Comparison of ENCODE assay signal across 19 cellular contexts in genomic region chr4:178165251-178165650, GRCh38.
DNase-seq lines count a peak whose midpoint lies in the region; ATAC-seq, FAIRE-seq and TF ChIP-seq lines count a peak whose summit lies in the region.
"Had no signal": no experiment of that assay in that cellular context is flagged by ENCODE, and none has a peak within 500 bp of the region (broad histone marks: within the 10 kb centered on the region; RNA-seq: fewer than 3 reads in every experiment).

No MANE protein-coding gene starts in this region.

- TF ChIP-seq CTCF in GM12878 (IDR thresholded peaks at IDR 0.05 in 2 of 3, conservative IDR thresholded peaks at IDR 0.05 in 1 of 3; ENCODE audit: control insufficient read depth in 2 of 3, extremely low read depth in 1 of 3, insufficient read depth in 1 of 3, low read depth in 3 of 3, low read length in 3 of 3), result no peak
- no peak for TF ChIP-seq CTCF in dorsolateral prefrontal cortex (IDR thresholded peaks at IDR 0.05 in 54 of 56, conservative IDR thresholded peaks at IDR 0.05 in 2 of 56; ENCODE audit: low read depth in 1 of 56, partially characterized antibody in 56 of 56)

- in situ Hi-C loops in GM12878 (cut with MboI), result no loop called here

- H4K20me1 ChIP-seq in GM12878 (ENCODE audit: control insufficient read depth, insufficient read depth) (no peaks in the 10 kb centered on the region), Karpas-422 (ENCODE audit: insufficient read depth, low read depth, low read length) (no peaks in the 10 kb centered on the region)

- POLR2A ChIA-PET in GM12878 (lab: Charles Lee), result no interaction called here

- no peak for TF ChIP-seq EP300 in GM12878 (IDR thresholded peaks at IDR 0.05; ENCODE audit: borderline replicate concordance in 1 of 2, control insufficient read depth in 1 of 2, low read depth in 2 of 2, low read length in 2 of 2)

- 24% methylated on average over 7 of the region's 7 CpGs for WGBS in GM12878 (ENCODE audit: insufficient coverage, insufficient replicate concordance, low lambda C conversion rate, missing lambda C conversion rate)

- H3K9me3 ChIP-seq in GM12878 (replicated peaks; ENCODE audit: control insufficient read depth, insufficient read depth, low read length) (no peaks in the 10 kb centered on the region), Karpas-422 (ENCODE audit: low read length) (no peaks in the 10 kb centered on the region)
- H3K9me3 ChIP-seq: BE2C had no signal

- no peaks in the 10 kb centered on the region for H3K4me1 ChIP-seq in GM12878 (ENCODE audit: control insufficient read depth, insufficient read depth, low read length)
- no peaks in the 10 kb centered on the region for H3K4me1 ChIP-seq in Karpas-422 (ENCODE audit: low read length)
- H3K4me1 ChIP-seq: BE2C had no signal

- H2AFZ ChIP-seq in GM12878 (ENCODE audit: control insufficient read depth, low read depth, low read length), result no peak overlapping the region
- no peak overlapping the region for H2AFZ ChIP-seq in Karpas-422 (ENCODE audit: low read length)

- BruUV-seq in GM12878 (replicated peaks; lab: Mats Ljungman, UMichigan), result no TSS peak

- peak; percentile 17 for DNase-seq in ELR (ENCODE audit: low read depth)
- DNase-seq in NCI-H748 (lab: John Stamatoyannopoulos, UW; ENCODE audit: unreplicated experiment), result peak; percentile 44
- DNase-seq in GM12878 (ENCODE audit: low read depth, low spot score), result no peak
- peak; percentile 11 for DNase-seq in retina
- DNase-seq in Karpas-422, result no peak
- DNase-seq in dorsolateral prefrontal cortex, result no peak
- DNase-seq in activated T-cell treated with anti-CD3 and anti-CD28 coated beads, Interleukin-2, amount 50 U/mL, for 1 hour, result no peak
- DNase-seq: BE2C; CD8-positive, alpha-beta T cell; DND-41; NCI-H1417 treated with DMSO at 0.1 percent for 48 hours; NCI-H2029; NCI-H226; NCI-H526 treated with DMSO at 0.1 percent for 48 hours; SHP77 treated with DMSO at 0.1 percent for 48 hours had no signal

- FAIRE-seq in GM12878 (lab: Jason Lieb, UNC), result no peak
- FAIRE-seq: H1, HepG2 had no signal

- H3K36me3 ChIP-seq in GM12878 (ENCODE audit: control insufficient read depth in 2 of 2, insufficient read depth in 2 of 2, low read length in 1 of 2) (no peaks in the 10 kb centered on the region), Karpas-422 (ENCODE audit: insufficient read depth, low read length) (no peaks in the 10 kb centered on the region)
- H3K36me3 ChIP-seq: BE2C had no signal

- no peaks in the 10 kb centered on the region for H3K9me2 ChIP-seq in Karpas-422 (replicated peaks; ENCODE audit: insufficient read depth, low read length)

- H3K27ac ChIP-seq in GM12878 (ENCODE audit: control insufficient read depth, insufficient read depth) (no peak overlapping the region), Karpas-422 (ENCODE audit: low read length) (no peak overlapping the region), dorsolateral prefrontal cortex (no peak overlapping the region)
- H3K27ac ChIP-seq: KMS-11 had no signal

- H3K79me2 ChIP-seq in GM12878 (ENCODE audit: control insufficient read depth, insufficient read depth, low read length) (no peaks in the 10 kb centered on the region), Karpas-422 (ENCODE audit: low read length) (no peaks in the 10 kb centered on the region)

- no peak overlapping the region for H3K4me2 ChIP-seq in GM12878 (ENCODE audit: control insufficient read depth, insufficient read depth)
- H3K4me2 ChIP-seq in Karpas-422 (ENCODE audit: low read depth, low read length, poor library complexity, severe bottlenecking), result no peak overlapping the region
- H3K4me2 ChIP-seq: KMS-11 had no signal

- SMC1A ChIA-PET in GM12878 (lab: Charles Lee; ENCODE audit: uncharacterized antibody, unreplicated experiment), result no interaction called here

- no peak overlapping the region for H3K9ac ChIP-seq in GM12878 (ENCODE audit: control insufficient read depth, insufficient read depth, low read length)
- no peak overlapping the region for H3K9ac ChIP-seq in Karpas-422 (ENCODE audit: low read length)
- H3K9ac ChIP-seq: KMS-11 had no signal

- no peak for TF ChIP-seq RAD21 in GM12878 (IDR thresholded peaks at IDR 0.05; ENCODE audit: insufficient read depth, low read depth, low read length)

- no peaks in the 10 kb centered on the region for H3K27me3 ChIP-seq in GM12878 (replicated peaks in 1 of 2; ENCODE audit: control insufficient read depth in 2 of 2, insufficient read depth in 2 of 2, low read length in 1 of 2)
- H3K27me3 ChIP-seq in Karpas-422 (ENCODE audit: low read length), result no peaks in the 10 kb centered on the region
- no peaks in the 10 kb centered on the region for H3K27me3 ChIP-seq in dorsolateral prefrontal cortex
- H3K27me3 ChIP-seq: BE2C had no signal

- TF ChIP-seq POLR2A in GM12878 (IDR thresholded peaks at IDR 0.05; ENCODE audit: low read depth, low read length), result no peak

- H3K4me3 ChIP-seq in GM12878, result no peak overlapping the region
- no peak overlapping the region for H3K4me3 ChIP-seq in Karpas-422 (ENCODE audit: low read length)
- no peak overlapping the region for H3K4me3 ChIP-seq in dorsolateral prefrontal cortex

- intact Hi-C loops in GM12878 (cut with micrococcal nuclease; ENCODE audit: unreplicated experiment), result no loop called here
- intact Hi-C loops in dorsolateral prefrontal cortex (cut with DNase I), result no loop called here

- ATAC-seq in GM12878, result peak; percentile 71
- ATAC-seq: CD8-positive, alpha-beta T cell; HepG2; Panc1 had no signal

- CTCF ChIA-PET in GM12878 (lab: Yijun Ruan, JAX), result no interaction called here

- RAD21 ChIA-PET in GM12878 (lab: Charles Lee; ENCODE audit: unreplicated experiment), result no interaction called here

TF ChIP-seq in GM12878, 131 proteins besides CTCF, POLR2A, EP300 and RAD21:
- TF ChIP-seq MYB (IDR thresholded peaks at IDR 0.05; ENCODE audit: borderline replicate concordance, low read depth, low read length), result no peak
- no peak for TF ChIP-seq POU2F2 (IDR thresholded peaks at IDR 0.05; ENCODE audit: borderline replicate concordance, low read depth, low read length)
- no peak for TF ChIP-seq IKZF2 (IDR thresholded peaks at IDR 0.05)
- no peak for TF ChIP-seq MAX (IDR thresholded peaks at IDR 0.05; ENCODE audit: low read depth, low read length)
- TF ChIP-seq NR2C2 (IDR thresholded peaks at IDR 0.05; ENCODE audit: borderline replicate concordance, control insufficient read depth, insufficient read length, low read depth), result no peak
- TF ChIP-seq IRF3 (IDR thresholded peaks at IDR 0.05), result no peak
- TF ChIP-seq EED (IDR thresholded peaks at IDR 0.05; ENCODE audit: low read depth), result no peak
- TF ChIP-seq ZNF622 (IDR thresholded peaks at IDR 0.05), result no peak
- TF ChIP-seq SMAD1 (IDR thresholded peaks at IDR 0.05; ENCODE audit: low read depth, partially characterized antibody), result no peak
- TF ChIP-seq, protein P1, sequence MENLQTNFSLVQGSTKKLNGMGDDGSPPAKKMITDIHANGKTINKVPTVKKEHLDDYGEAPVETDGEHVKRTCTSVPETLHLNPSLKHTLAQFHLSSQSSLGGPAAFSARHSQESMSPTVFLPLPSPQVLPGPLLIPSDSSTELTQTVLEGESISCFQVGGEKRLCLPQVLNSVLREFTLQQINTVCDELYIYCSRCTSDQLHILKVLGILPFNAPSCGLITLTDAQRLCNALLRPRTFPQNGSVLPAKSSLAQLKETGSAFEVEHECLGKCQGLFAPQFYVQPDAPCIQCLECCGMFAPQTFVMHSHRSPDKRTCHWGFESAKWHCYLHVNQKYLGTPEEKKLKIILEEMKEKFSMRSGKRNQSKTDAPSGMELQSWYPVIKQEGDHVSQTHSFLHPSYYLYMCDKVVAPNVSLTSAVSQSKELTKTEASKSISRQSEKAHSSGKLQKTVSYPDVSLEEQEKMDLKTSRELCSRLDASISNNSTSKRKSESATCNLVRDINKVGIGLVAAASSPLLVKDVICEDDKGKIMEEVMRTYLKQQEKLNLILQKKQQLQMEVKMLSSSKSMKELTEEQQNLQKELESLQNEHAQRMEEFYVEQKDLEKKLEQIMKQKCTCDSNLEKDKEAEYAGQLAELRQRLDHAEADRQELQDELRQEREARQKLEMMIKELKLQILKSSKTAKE (IDR thresholded peaks at IDR 0.05; ENCODE audit: low read depth, poor library complexity, severe bottlenecking), result no peak
- TF ChIP-seq MEF2B (IDR thresholded peaks at IDR 0.05; ENCODE audit: partially characterized antibody, poor library complexity, severe bottlenecking), result no peak
- TF ChIP-seq KDM1A (IDR thresholded peaks at IDR 0.05; ENCODE audit: borderline replicate concordance), result no peak
TF ChIP-seq in GM12878: peak in this region for 0.

Comparison
In these comparisons a context has a peak if more than half of its experiments do, and no peak if none do; other contexts are left out.
1. DNase-seq: peak in ELR (single experiment), NCI-H748 (single experiment) and retina (single experiment); none in GM12878 (single experiment), Karpas-422 (single experiment), dorsolateral prefrontal cortex (0 of 10) and activated T-cell treated with anti-CD3 and anti-CD28 coated beads, Interleukin-2, amount 50 U/mL, for 1 hour (single experiment).